9 cellular contexts compared by ENCODE assay signal in the genomic region with DNA sequence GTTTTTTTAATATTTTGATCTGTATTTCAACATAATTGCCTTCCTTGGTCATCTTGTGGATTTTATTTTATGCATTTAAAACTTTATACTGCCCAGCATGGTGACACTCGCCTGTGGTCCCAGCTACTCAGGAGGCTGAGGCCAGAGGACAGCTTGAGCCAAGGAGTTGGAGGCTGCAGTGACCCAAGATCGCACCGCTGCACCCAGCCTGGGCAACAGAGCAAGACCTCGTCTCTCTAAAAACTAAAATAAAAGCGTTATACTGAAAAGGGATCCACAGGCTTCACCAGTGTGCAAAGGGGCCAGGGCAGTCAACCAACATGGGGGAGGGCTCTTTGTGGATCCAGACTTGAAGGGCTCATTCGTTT. TPM values are rescaled to one million over a fixed set of nuclear protein-coding genes. Genes with fewer than 3 reads are reported as not detected.
DNase-seq lines count a peak whose midpoint lies in the region; ATAC-seq and TF ChIP-seq lines count a peak whose summit lies in the region.
"Had no signal": no experiment of that assay in that cellular context is flagged by ENCODE, and none has a peak within 500 bp of the region (broad histone marks: within the 10 kb centered on the region; RNA-seq: fewer than 3 reads in every experiment).

No MANE protein-coding gene starts in this region.

- H3K27me3 Mint-ChIP-seq in activated CD4-positive, alpha-beta memory T cell treated with anti-CD3 and anti-CD28 coated beads, Interleukin-2, amount 10 ng/mL, durations not matched to agents 7 days and 5 days: peaks cover 52% of the 10 kb centered on the region

- peaks cover 21% of the 10 kb centered on the region for H3K4me1 ChIP-seq in body of pancreas

- no peak for ATAC-seq in body of pancreas
- no peak for ATAC-seq in GM18861 (IDR thresholded peaks at IDR 0.05; ENCODE audit: unreplicated experiment)
- ATAC-seq: activated CD4-positive, CD25-positive, alpha-beta regulatory T cell treated with anti-CD3 and anti-CD28 coated beads, Interleukin-2, amount 50 U/mL, for 24 hours had no signal

- H3K27me3 ChIP-seq in body of pancreas: no peaks in the 10 kb centered on the region

- H3K36me3 ChIP-seq in body of pancreas (replicated peaks in 1 of 2; ENCODE audit: insufficient read depth in 1 of 2, low read depth in 2 of 2): no peaks in the 10 kb centered on the region

- peak overlapping the region in 2 of 4 donors; percentile 55 to 63 for H3K27ac ChIP-seq in body of pancreas

- H3K4me1 Mint-ChIP-seq in activated CD4-positive, alpha-beta memory T cell treated with anti-CD3 and anti-CD28 coated beads, Interleukin-2, amount 10 ng/mL, durations not matched to agents 7 days and 5 days: peaks cover 22% of the 10 kb centered on the region

- DNase-seq in GM12864 (ENCODE audit: low read depth): no peak
- no peak for DNase-seq in activated CD4-positive, alpha-beta memory T cell treated with anti-CD3 and anti-CD28 coated beads, Interleukin-2, amount 10 ng/mL, durations not matched to agents 7 days and 5 days
- DNase-seq in retinal pigment epithelial cell (ENCODE audit: low read depth): no peak
- DNase-seq in ACHN: no peak
- no peak for DNase-seq in body of pancreas
- no peak for DNase-seq in NOMO-1 treated with DMSO at 0.1 percent for 48 hours (lab: John Stamatoyannopoulos, UW; ENCODE audit: unreplicated experiment)

- H3K4me3 Mint-ChIP-seq in activated CD4-positive, alpha-beta memory T cell treated with anti-CD3 and anti-CD28 coated beads, Interleukin-2, amount 10 ng/mL, durations not matched to agents 7 days and 5 days: peak overlapping the region; percentile 21

- H3K36me3 Mint-ChIP-seq in activated CD4-positive, alpha-beta memory T cell treated with anti-CD3 and anti-CD28 coated beads, Interleukin-2, amount 10 ng/mL, durations not matched to agents 7 days and 5 days (ENCODE audit: low read depth): peaks cover 5% of the 10 kb centered on the region

- no peak for TF ChIP-seq POLR2A in body of pancreas (IDR thresholded peaks at IDR 0.05)

- H3K4me3 ChIP-seq in GM12864 (ENCODE audit: low read depth, low read length): peak overlapping the region; percentile 83
- H3K4me3 ChIP-seq in iPS-11a (ENCODE audit: low read depth, low read length): peak overlapping the region; percentile 13
- peak overlapping the region; percentile 62 for H3K4me3 ChIP-seq in retinal pigment epithelial cell (ENCODE audit: low read length)
- no peak overlapping the region for H3K4me3 ChIP-seq in body of pancreas

- in situ Hi-C loops in ACHN (cut with HindIII; ENCODE audit: low pct_ligation_motif_present, low pct_unique_long_range_greater_than_20kb, low sequenced_read_pairs): no loop called here

- intact Hi-C loops in body of pancreas (cut with DNase I): no loop called here

- WGBS in body of pancreas, 2 donors: 65 to 77% methylated on average over 6 of the region's 6 CpGs

- no peak overlapping the region for H3K27ac Mint-ChIP-seq in activated CD4-positive, alpha-beta memory T cell treated with anti-CD3 and anti-CD28 coated beads, Interleukin-2, amount 10 ng/mL, durations not matched to agents 7 days and 5 days

- CTCF ChIA-PET in activated CD4-positive, alpha-beta memory T cell treated with anti-CD3 and anti-CD28 coated beads, Interleukin-2, amount 10 ng/mL, durations not matched to agents 7 days and 5 days (lab: Charles Lee): no interaction called here

- POLR2A ChIA-PET in activated CD4-positive, alpha-beta memory T cell treated with anti-CD3 and anti-CD28 coated beads, Interleukin-2, amount 10 ng/mL, durations not matched to agents 7 days and 5 days (lab: Charles Lee): interaction anchor here (0.8 kb wide), 1 partner anchor 10 kb away, joined by 3 read pairs; no protein-coding TSS in a partner anchor

- TF ChIP-seq CTCF in GM12864 (IDR thresholded peaks at IDR 0.05; ENCODE audit: low read depth, low read length, missing control alignments): no peak
- TF ChIP-seq CTCF in retinal pigment epithelial cell (conservative IDR thresholded peaks at IDR 0.05; ENCODE audit: low read depth, low read length): no peak
- no peak for TF ChIP-seq CTCF in body of pancreas (IDR thresholded peaks at IDR 0.05)

- H3K9me3 ChIP-seq in body of pancreas: no peaks in the 10 kb centered on the region

- no peaks in the 10 kb centered on the region for H3K9me3 Mint-ChIP-seq in activated CD4-positive, alpha-beta memory T cell treated with anti-CD3 and anti-CD28 coated beads, Interleukin-2, amount 10 ng/mL, durations not matched to agents 7 days and 5 days

RNA-seq across cellular contexts. Expression of gene NID1, which starts 1.4 kb away (rescaled TPM):
- total RNA-seq in activated CD4-positive, alpha-beta memory T cell treated with anti-CD3 and anti-CD28 coated beads, Interleukin-2, amount 10 ng/mL, durations not matched to agents 7 days and 5 days: under 1 TPM; 0.45 TPM
- total RNA-seq in body of pancreas: 10 to 100 TPM; 28.5 to 58.0 TPM

Comparison
In these comparisons a context has a peak if more than half of its experiments do, and no peak if none do; other contexts are left out.
1. H3K4me3 ChIP-seq: peak in GM12864 (single experiment), iPS-11a (single experiment) and retinal pigment epithelial cell (single experiment); none in body of pancreas (0 of 2).
2. RNA of gene NID1, which starts 1.4 kb away (total RNA-seq): 28.5 to 58.0 TPM in body of pancreas; 0.45 TPM in activated CD4-positive, alpha-beta memory T cell treated with anti-CD3 and anti-CD28 coated beads, Interleukin-2, amount 10 ng/mL, durations not matched to agents 7 days and 5 days; every median in the first group is over 10 times any median in the second.